Comparison of ENCODE assay signal across 30 cellular contexts in the genomic region with DNA sequence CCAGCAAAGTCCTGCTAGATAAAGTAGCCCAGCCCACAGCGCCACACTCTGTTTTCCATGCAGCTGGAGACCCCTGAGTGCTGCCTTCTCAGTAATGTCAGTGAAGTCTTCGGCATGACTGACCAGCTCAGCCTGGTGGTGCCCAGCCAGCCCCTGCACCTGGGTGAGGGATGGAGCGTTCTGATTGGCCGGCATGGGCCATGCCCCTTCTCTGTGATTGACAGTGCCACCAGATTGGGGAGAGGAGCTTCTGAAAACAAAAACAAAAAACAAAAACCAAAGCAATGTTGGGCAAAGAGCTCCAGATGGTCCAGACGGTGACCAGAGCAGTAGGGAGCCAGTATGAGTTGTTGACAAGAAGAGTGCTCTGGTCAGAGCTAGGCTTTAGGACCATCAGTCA.
DNase-seq lines count a peak whose midpoint lies in the region; ATAC-seq, FAIRE-seq and TF ChIP-seq lines count a peak whose summit lies in the region.
"Had no signal": no experiment of that assay in that cellular context is flagged by ENCODE, and none has a peak within 500 bp of the region (broad histone marks: within the 10 kb centered on the region; RNA-seq: fewer than 3 reads in every experiment).

No MANE protein-coding gene starts in this region.

- no peak for TF ChIP-seq EP300 in K562 (IDR thresholded peaks at IDR 0.05; ENCODE audit: low read length)

- H3K9me1 ChIP-seq in K562 (ENCODE audit: control insufficient read depth, insufficient read depth, low read length) = no peaks in the 10 kb centered on the region

- H3K4me3 ChIP-seq in H7 (ENCODE audit: insufficient read depth, low read depth, low read length) (no peak overlapping the region), K562 (no peak overlapping the region)
- H3K4me3 ChIP-seq: lung, ovary, uterus had no signal

- in situ Hi-C loops in K562 (cut with MboI) = no loop called here

- no TSS peak for BruUV-seq in K562 (replicated peaks; lab: Mats Ljungman, UMichigan)

- H3K4me2 ChIP-seq in K562 (ENCODE audit: insufficient read depth, low read length) = no peak overlapping the region

- TF ChIP-seq RAD21 in K562 (CRISPR knock-in tag; conservative IDR thresholded peaks at IDR 0.05 in 1 of 2, IDR thresholded peaks at IDR 0.05 in 1 of 2) = no peak

- WGBS in K562 (ENCODE audit: insufficient coverage, low coverage, missing lambda C conversion rate) = 5% methylated on average over 5 of the region's 5 CpGs

- H3K27me3 ChIP-seq in H7 (ENCODE audit: control insufficient read depth, insufficient read depth, low read length) (no peaks in the 10 kb centered on the region), K562 (ENCODE audit: control insufficient read depth in 2 of 2, insufficient read depth in 2 of 2, low read length in 2 of 2) (peaks cover 0 to 55% of the 10 kb centered on the region in 2 experiments; a peak in 3 of 5 replicates)
- H3K27me3 ChIP-seq: ovary, uterus had no signal

- no peak overlapping the region for H3K27ac ChIP-seq in K562 (ENCODE audit: extremely low read depth, low read depth, low read length)
- H3K27ac ChIP-seq: HL-60, ovary, uterus had no signal

- no peaks in the 10 kb centered on the region for H4K20me1 ChIP-seq in K562 (replicated peaks; ENCODE audit: control insufficient read depth, insufficient read depth, low read length)

- CTCF ChIA-PET in K562 (lab: Yijun Ruan, JAX; ENCODE audit: low intra/inter-chr PET ratio) = no interaction called here

- no peak for TF ChIP-seq POLR2A in K562 (conservative IDR thresholded peaks at IDR 0.05)

- H3K9me3 ChIP-seq in K562 (replicated peaks; ENCODE audit: control insufficient read depth, insufficient read depth, low read depth, low read length) = no peaks in the 10 kb centered on the region; the same call in 1 of the 2 replicates
- H3K9me3 ChIP-seq: ovary, uterus had no signal

- H3K79me2 ChIP-seq in K562 (ENCODE audit: control insufficient read depth, insufficient read depth, low read length) = no peaks in the 10 kb centered on the region

- no peak for FAIRE-seq in K562 (lab: Jason Lieb, UNC)
- FAIRE-seq: D721Med, endometrium had no signal

- intact Hi-C loops in K562 (cut with micrococcal nuclease) (no loop called here), posterior cingulate gyrus (cut with DNase I) (no loop called here)

- H2AFZ ChIP-seq in K562 (ENCODE audit: low read depth, low read length) = no peak overlapping the region

- no peak for TF ChIP-seq CTCF in K562 (IDR thresholded peaks at IDR 0.05 in 2 of 3, conservative IDR thresholded peaks at IDR 0.05 in 1 of 3; ENCODE audit: insufficient read depth in 2 of 3, low read depth in 1 of 3, low read length in 3 of 3)

- H3K4me1 ChIP-seq in K562 (replicated peaks in 1 of 2; ENCODE audit: control insufficient read depth in 2 of 2, insufficient read depth in 2 of 2, low read length in 2 of 2) = no peaks in the 10 kb centered on the region
- H3K4me1 ChIP-seq: uterus had no signal

- H3K9ac ChIP-seq in K562 (ENCODE audit: insufficient read depth in 1 of 2, low read depth in 2 of 2, low read length in 2 of 2) = no peak overlapping the region

- POLR2A ChIA-PET in K562 (lab: Yijun Ruan, JAX) = interaction anchor here (0.6 kb wide), 1 partner anchor 13 kb away, joined by 4 read pairs; no protein-coding TSS in a partner anchor

- H3K36me3 ChIP-seq in H7 (replicated peaks; ENCODE audit: control insufficient read depth, insufficient read depth, low read length) = peaks cover 8% of the 10 kb centered on the region
- H3K36me3 ChIP-seq in K562 (ENCODE audit: control insufficient read depth, insufficient read depth, low read length) = no peaks in the 10 kb centered on the region
- H3K36me3 ChIP-seq: ovary, uterus had no signal

- DNase-seq in H7 = peak; percentile 76
- no peak for DNase-seq in K562 (ENCODE audit: extremely low read depth in 1 of 4, low spot score in 3 of 4)
- peak; percentile 69 to 77 for DNase-seq in hippocampal formation (lab: John Stamatoyannopoulos, UW)
- peak in 9 of 10 donors; percentile 50 to 98 (median 77) for DNase-seq in posterior cingulate gyrus
- no peak for DNase-seq in NCI-H1436 treated with DMSO at 0.1 percent for 48 hours (lab: John Stamatoyannopoulos, UW)
- no peak for DNase-seq in NCI-H146 treated with DMSO at 0.1 percent for 48 hours (lab: John Stamatoyannopoulos, UW; ENCODE audit: unreplicated experiment)
- no peak for DNase-seq in DMS153 treated with DMSO at 0.1 percent for 48 hours (lab: John Stamatoyannopoulos, UW; ENCODE audit: unreplicated experiment)
- no peak for DNase-seq in NCI-H774 (lab: John Stamatoyannopoulos, UW)
- DNase-seq: activated CD4-positive, alpha-beta T cell treated with anti-CD3 and anti-CD28 coated beads, Interleukin-2, amount 50 U/mL, for 1 hour; activated CD4-positive, CD25-positive, alpha-beta regulatory T cell; activated gamma-delta T cell treated with Interleukin-2 at 50 U/mL for 16 hours; activated naive CD8-positive, alpha-beta T cell treated with anti-CD3 and anti-CD28 coated beads, Interleukin-2, amount 10 ng/mL, durations not matched to agents 7 days and 5 days; activated T-cell treated with anti-CD3 and anti-CD28 coated beads, Interleukin-2, amount 50 U/mL, for 24 hours; AML-193; CD4-positive, alpha-beta T cell; foreskin melanocyte; Karpas-422; NCI-H1694 treated with DMSO at 0.1 percent for 48 hours; NCI-H446; NCI-H748 treated with DMSO at 0.1 percent for 48 hours; ovary; stimulated activated CD4-positive, alpha-beta T cell treated with anti-CD3 and anti-CD28 coated beads, Interleukin-1b, Interleukin-23, amount 100 ng/mL, for 48 hours; stimulated activated naive CD4-positive, alpha-beta T cell treated with Interleukin-2 at 50 U/mL for 16 hours; T-helper 1 cell; uterus had no signal

- ATAC-seq in K562 = no peak
- ATAC-seq: natural killer cell treated with Interleukin-12 subunit alpha and Interleukin-12 subunit beta and Interleukin-15 and Interleukin-18, amount 100 ng/mL, for 72 hours had no signal

TF ChIP-seq in K562, 482 proteins besides CTCF, POLR2A, EP300 and RAD21:
- TF ChIP-seq, protein P1, sequence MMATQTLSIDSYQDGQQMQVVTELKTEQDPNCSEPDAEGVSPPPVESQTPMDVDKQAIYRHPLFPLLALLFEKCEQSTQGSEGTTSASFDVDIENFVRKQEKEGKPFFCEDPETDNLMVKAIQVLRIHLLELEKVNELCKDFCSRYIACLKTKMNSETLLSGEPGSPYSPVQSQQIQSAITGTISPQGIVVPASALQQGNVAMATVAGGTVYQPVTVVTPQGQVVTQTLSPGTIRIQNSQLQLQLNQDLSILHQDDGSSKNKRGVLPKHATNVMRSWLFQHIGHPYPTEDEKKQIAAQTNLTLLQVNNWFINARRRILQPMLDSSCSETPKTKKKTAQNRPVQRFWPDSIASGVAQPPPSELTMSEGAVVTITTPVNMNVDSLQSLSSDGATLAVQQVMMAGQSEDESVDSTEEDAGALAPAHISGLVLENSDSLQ (IDR thresholded peaks at IDR 0.05) = peak; percentile 81
- TF ChIP-seq SMAD3 (CRISPR knock-in tag; conservative IDR thresholded peaks at IDR 0.05) = no peak
- TF ChIP-seq, protein P2, sequence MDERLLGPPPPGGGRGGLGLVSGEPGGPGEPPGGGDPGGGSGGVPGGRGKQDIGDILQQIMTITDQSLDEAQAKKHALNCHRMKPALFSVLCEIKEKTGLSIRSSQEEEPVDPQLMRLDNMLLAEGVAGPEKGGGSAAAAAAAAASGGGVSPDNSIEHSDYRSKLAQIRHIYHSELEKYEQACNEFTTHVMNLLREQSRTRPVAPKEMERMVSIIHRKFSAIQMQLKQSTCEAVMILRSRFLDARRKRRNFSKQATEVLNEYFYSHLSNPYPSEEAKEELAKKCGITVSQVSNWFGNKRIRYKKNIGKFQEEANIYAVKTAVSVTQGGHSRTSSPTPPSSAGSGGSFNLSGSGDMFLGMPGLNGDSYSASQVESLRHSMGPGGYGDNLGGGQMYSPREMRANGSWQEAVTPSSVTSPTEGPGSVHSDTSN (CRISPR knock-in tag; IDR thresholded peaks at IDR 0.05; ENCODE audit: low read depth) = no peak
- TF ChIP-seq, protein P2 (tag; conservative IDR thresholded peaks at IDR 0.05; ENCODE audit: low read depth) = 0 out of 2 replicates have a peak, but pooled peaks have one; percentile 14

Comparison
In these comparisons a context has a peak if more than half of its experiments do, and no peak if none do; other contexts are left out.
1. DNase-seq: peak in H7 (single experiment), hippocampal formation (2 of 2) and posterior cingulate gyrus (9 of 10); none in K562 (0 of 4), NCI-H1436 treated with DMSO at 0.1 percent for 48 hours (single experiment), NCI-H146 treated with DMSO at 0.1 percent for 48 hours (single experiment), DMS153 treated with DMSO at 0.1 percent for 48 hours (single experiment) and NCI-H774 (single experiment).